In the genomic region with DNA sequence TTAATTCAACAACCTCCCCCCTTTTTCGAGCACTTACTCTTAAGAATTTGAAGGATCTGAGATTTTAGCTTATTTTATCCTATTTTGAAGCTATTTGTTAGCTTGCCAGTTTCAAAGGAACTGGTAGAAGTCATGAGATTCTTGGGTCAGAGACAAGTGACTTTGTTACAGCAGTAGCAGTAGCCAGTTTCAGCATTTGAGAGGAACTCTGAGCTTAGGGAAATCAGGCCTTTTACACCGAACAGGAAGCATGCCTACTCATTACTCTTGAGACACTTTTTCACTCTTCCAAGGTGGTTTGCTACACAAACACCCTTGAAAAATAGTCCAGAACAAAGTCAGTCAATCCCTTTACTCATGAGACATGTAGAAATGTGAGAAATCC, we compare ENCODE assay signal across 16 cellular contexts. TPM values are rescaled to one million over a fixed set of nuclear protein-coding genes. Genes with fewer than 3 reads are reported as not detected.
DNase-seq lines count a peak whose midpoint lies in the region; ATAC-seq and TF ChIP-seq lines count a peak whose summit lies in the region.
"Had no signal": no experiment of that assay in that cellular context is flagged by ENCODE, and none has a peak within 500 bp of the region (broad histone marks: within the 10 kb centered on the region; RNA-seq: fewer than 3 reads in every experiment).

No MANE protein-coding gene starts in this region.

- intact Hi-C loops in colonic mucosa (cut with DNase I) = no loop called here
- intact Hi-C loops in mucosa of descending colon (cut with DNase I, micrococcal nuclease) = loop anchor here in 1 of 2 donors (10.0 kb wide), 1 partner anchor 73 kb away; a partner anchor contains a TSS

- no peak overlapping the region for H3K9ac ChIP-seq in colonic mucosa (ENCODE audit: low read depth in 2 of 2, low read length in 2 of 2)

- DNase-seq in LoVo (ENCODE audit: low spot score) (peak; percentile 23), colonic mucosa (no peak), lung (ENCODE audit: low spot score) (no peak), DMS 273 treated with DMSO at 0.1 percent for 48 hours (lab: John Stamatoyannopoulos, UW) (no peak), mucosa of descending colon (no peak), NCI-H1105 (lab: John Stamatoyannopoulos, UW) (no peak), SKM-1 treated with dmso at 0.1 percent for 144 hours (lab: John Stamatoyannopoulos, UW; ENCODE audit: unreplicated experiment) (no peak)
- DNase-seq: ACHN; activated CD8-positive, alpha-beta T cell treated with anti-CD3 and anti-CD28 coated beads, Interleukin-2, amount 10 ng/mL, durations not matched to agents 7 days and 5 days; MM.1S; naive thymus-derived CD8-positive, alpha-beta T cell; sigmoid colon had no signal

- ATAC-seq in lung (ENCODE audit: insufficient read depth, low FRiP score) (peak; percentile 75), mucosa of descending colon (no peak)
- ATAC-seq: activated CD8-positive, alpha-beta T cell treated with anti-CD3 and anti-CD28 coated beads, Interleukin-2, amount 10 ng/mL, durations not matched to agents 7 days and 5 days; activated T-helper 17 cell treated with anti-CD3 and anti-CD28 coated beads, Interleukin-2, amount 50 U/mL, for 72 hours; naive thymus-derived CD8-positive, alpha-beta T cell; stimulated activated memory B cell treated with anti-CD40 and anti-IgM and Interleukin-4, amounts not matched to agents 10 μg/mL and 1 μg/mL and 100 μg/mL, for 72 hours had no signal

- no peak for TF ChIP-seq CTCF in 22Rv1 (IDR thresholded peaks at IDR 0.05)
- no peak for TF ChIP-seq CTCF in colonic mucosa (IDR thresholded peaks at IDR 0.05)
- no peak for TF ChIP-seq CTCF in lung (IDR thresholded peaks at IDR 0.05; ENCODE audit: control extremely low read depth, extremely low read depth)
- TF ChIP-seq CTCF in mucosa of descending colon (IDR thresholded peaks at IDR 0.05) = no peak

- peak overlapping the region; percentile 96 for H3K27ac ChIP-seq in 22Rv1
- H3K27ac ChIP-seq in colonic mucosa = peak overlapping the region; percentile 0
- H3K27ac ChIP-seq in lung (ENCODE audit: low read depth in 1 of 2, low read length in 1 of 2) = peak overlapping the region in 1 of 2 donors; percentile 72
- H3K27ac ChIP-seq: sigmoid colon, SJCRH30 had no signal

- H3K27me3 ChIP-seq in colonic mucosa (no peaks in the 10 kb centered on the region), lung (ENCODE audit: control insufficient read depth, insufficient read depth) (no peaks in the 10 kb centered on the region)
- H3K27me3 ChIP-seq: sigmoid colon, SJCRH30 had no signal

- no peaks in the 10 kb centered on the region for H3K36me3 ChIP-seq in colonic mucosa
- no peaks in the 10 kb centered on the region for H3K36me3 ChIP-seq in lung (ENCODE audit: control insufficient read depth in 2 of 2, insufficient read depth in 2 of 2, low read length in 2 of 2)
- no peaks in the 10 kb centered on the region for H3K36me3 ChIP-seq in mucosa of descending colon (ENCODE audit: low read depth)
- H3K36me3 ChIP-seq: sigmoid colon, SJCRH30 had no signal

- H3K4me3 ChIP-seq in colonic mucosa (no peak overlapping the region), lung (no peak overlapping the region), mucosa of descending colon (no peak overlapping the region)
- H3K4me3 ChIP-seq: sigmoid colon, SJCRH30 had no signal

- 72 to 74% methylated on average over 2 of the region's 2 CpGs for WGBS in lung, 2 donors

- H3K9me3 ChIP-seq in colonic mucosa (no peaks in the 10 kb centered on the region), lung (ENCODE audit: control insufficient read depth in 2 of 2, insufficient read depth in 1 of 2, low read length in 1 of 2) (peaks cover 0 to 2% of the 10 kb centered on the region in 2 donors), mucosa of descending colon (no peaks in the 10 kb centered on the region)
- H3K9me3 ChIP-seq: sigmoid colon, SJCRH30 had no signal

- H3K4me1 ChIP-seq in colonic mucosa (no peaks in the 10 kb centered on the region), lung (ENCODE audit: control insufficient read depth in 2 of 2, insufficient read depth in 2 of 2, low read length in 2 of 2) (peaks cover 0 to 1% of the 10 kb centered on the region in 2 donors), mucosa of descending colon (ENCODE audit: low read depth) (no peaks in the 10 kb centered on the region)
- H3K4me1 ChIP-seq: sigmoid colon had no signal

RNA-seq across cellular contexts. Expression of a gene that starts 24.5 kb away (rescaled TPM):
- total RNA-seq in colonic mucosa (10 to 100 TPM; 30.8 to 48.7 TPM), lung (100 to 1,000 TPM; 177 to 281 TPM), mucosa of descending colon (10 to 100 TPM; 22.7 to 87.8 (median 24.9) TPM)
- polyA plus RNA-seq in lung = 100 to 1,000 TPM; 215 to 261 TPM
- total RNA-seq: activated CD8-positive, alpha-beta T cell treated with anti-CD3 and anti-CD28 coated beads, Interleukin-2, amount 10 ng/mL, durations not matched to agents 7 days and 5 days; naive thymus-derived CD8-positive, alpha-beta T cell had no signal
- polyA plus RNA-seq: naive thymus-derived CD8-positive, alpha-beta T cell had no signal
